In the genomic region with DNA sequence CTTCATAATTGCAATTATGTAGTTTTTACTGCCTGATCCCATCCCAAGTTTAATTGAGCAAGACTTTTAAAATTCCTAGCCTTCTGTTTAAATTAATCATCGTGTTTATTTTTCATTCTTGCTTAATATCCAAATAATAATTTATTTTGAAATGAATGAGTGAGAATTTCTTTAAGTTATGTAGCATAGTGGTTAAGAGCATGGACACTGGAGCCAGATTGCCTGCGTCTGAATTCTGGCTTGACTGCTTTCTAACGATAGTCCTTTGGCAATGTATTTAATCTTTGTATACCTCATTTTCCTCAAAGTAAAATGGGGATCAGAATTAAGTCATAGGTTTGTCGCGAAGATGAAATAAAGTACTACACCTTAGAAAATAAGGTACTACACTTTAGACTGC, we compare ENCODE assay signal across 31 cellular contexts.
"Had no signal": no experiment of that assay in that cellular context is flagged by ENCODE, and none has a peak within 500 bp of the region (broad histone marks: within the 10 kb centered on the region; RNA-seq: fewer than 3 reads in every experiment).

No MANE protein-coding gene starts in this region.

- H3K9me3 ChIP-seq: SJSA1, SK-N-SH had no signal

- ATAC-seq: Panc1 had no signal

- DNase-seq: Kasumi-1, KBM-7, MM.1S, NCI-H1092, NCI-H1105, NCI-H1417 treated with DMSO at 0.1 percent for 48 hours, NCI-H1436 treated with DMSO at 0.1 percent for 48 hours, NCI-H1694 treated with DMSO at 0.1 percent for 48 hours, NCI-H187 treated with DMSO at 0.1 percent for 48 hours, NCI-H2029 treated with DMSO at 0.1 percent for 48 hours, NCI-H2081 treated with DMSO at 0.1 percent for 48 hours, NCI-H2107, NCI-H2171, NCI-H226, NCI-H446 treated with DMSO at 0.1 percent for 48 hours, NCI-H510A, NCI-H524, NCI-H526, NCI-H69, NCI-H748 treated with DMSO at 0.1 percent for 48 hours, NCI-H82, PC-9, Right ventricle myocardium superior, SHP77 treated with DMSO at 0.1 percent for 48 hours, SK-N-SH, SW 1271, T-helper 1 cell had no signal

- H3K9ac ChIP-seq: KMS-11, SK-N-SH had no signal

- H3K27me3 ChIP-seq: SJSA1 had no signal

- H3K4me2 ChIP-seq: KMS-11, PC-9, SK-N-SH had no signal

- H3K4me3 ChIP-seq: PC-9, SJSA1 had no signal

- H3K4me1 ChIP-seq: SJSA1 had no signal

- H3K27ac ChIP-seq: KMS-11, PC-9, RWPE1, SJSA1 had no signal

- H2AFZ ChIP-seq: PC-9 had no signal

- H3K36me3 ChIP-seq: SJSA1 had no signal
